In genomic region chr2:234306426-234307173, GRCh38 we compare ENCODE assay signal across 1 cellular context.
TF ChIP-seq lines count a peak whose summit lies in the region.

No MANE protein-coding gene starts in this region.

TF ChIP-seq in HEK293T, 16 proteins besides CTCF, POLR2A, EP300 and RAD21 (continued from another document):
- no peak for TF ChIP-seq PKNOX1 (IDR thresholded peaks at IDR 0.05)
- no peak for TF ChIP-seq FOXM1 (IDR thresholded peaks at IDR 0.05; ENCODE audit: borderline replicate concordance)
